ENCODE assay signal across 8 cellular contexts in the genomic region with DNA sequence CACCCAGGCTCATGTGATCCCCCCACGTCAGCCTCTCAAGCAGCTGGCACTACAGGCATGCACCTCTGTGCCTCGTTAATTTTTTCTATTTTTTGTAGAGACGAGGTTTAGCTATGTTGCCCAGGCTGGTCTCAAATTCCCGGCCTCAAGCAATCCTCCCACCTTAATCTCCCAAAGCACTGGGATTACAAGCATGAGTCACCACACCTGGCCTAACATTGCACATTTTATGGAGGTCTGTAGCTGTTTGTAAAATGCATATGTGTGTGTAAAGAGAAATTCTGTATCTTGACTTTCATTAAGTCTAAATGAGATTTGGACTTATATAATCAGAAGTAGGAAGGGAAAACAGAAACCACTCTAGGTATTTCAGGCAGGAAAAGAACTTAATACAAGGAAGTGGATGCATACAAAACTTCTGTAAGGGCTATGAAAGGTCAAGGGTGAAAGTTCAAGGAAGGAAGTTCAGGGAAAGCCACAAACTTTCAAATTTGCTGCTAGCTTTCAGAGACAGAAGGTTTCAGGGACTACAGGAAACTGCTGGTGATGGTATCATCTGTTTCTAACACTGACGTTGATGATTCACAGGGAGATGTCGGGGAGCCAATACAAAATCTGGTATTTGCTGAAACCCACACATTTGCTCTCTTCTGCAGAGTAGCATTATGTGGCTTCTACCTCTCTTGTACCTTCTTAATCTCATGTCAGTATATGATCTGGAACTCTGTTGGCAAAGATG.
DNase-seq lines count a peak whose midpoint lies in the region; ATAC-seq and TF ChIP-seq lines count a peak whose summit lies in the region.

No MANE protein-coding gene starts in this region.

- H3K27ac ChIP-seq in RWPE2 (ENCODE audit: poor library complexity, severe bottlenecking) = peak overlapping the region; percentile 77

- peaks cover 19% of the 10 kb centered on the region for H3K4me1 Mint-ChIP-seq in chondrocyte (ENCODE audit: low read depth)

- H3K27me3 ChIP-seq in RWPE2 (ENCODE audit: insufficient read depth, poor library complexity, severe bottlenecking) = no peaks in the 10 kb centered on the region

- H3K27me3 Mint-ChIP-seq in chondrocyte (ENCODE audit: low read depth) = no peaks in the 10 kb centered on the region

- H3K36me3 Mint-ChIP-seq in chondrocyte (ENCODE audit: low read depth) = peaks cover 2% of the 10 kb centered on the region

- peak; percentile 45 for DNase-seq in stimulated activated CD4-positive, alpha-beta T cell treated with anti-CD3 and anti-CD28 coated beads, Interleukin-4, amount 100 ng/mL, for 24 hours
- no peak for DNase-seq in stimulated activated CD4-positive, alpha-beta T cell treated with anti-CD3 and anti-CD28 coated beads, Interleukin-12 subunit alpha, Interleukin-12 subunit beta, amount 100 ng/mL, for 4 hours
- no peak for DNase-seq in RWPE2 (ENCODE audit: low spot score)
- DNase-seq in fibroblast of pulmonary artery (ENCODE audit: low read depth) = peak; percentile 33
- no peak for DNase-seq in G401 (ENCODE audit: low spot score)
- no peak for DNase-seq in chondrocyte (ENCODE audit: low spot score)
- DNase-seq in kidney tubule cell (ENCODE audit: low spot score) = no peak

- TF ChIP-seq CTCF in RWPE2 (IDR thresholded peaks at IDR 0.05; ENCODE audit: poor library complexity, severe bottlenecking) = no peak
- no peak for TF ChIP-seq CTCF in fibroblast of pulmonary artery (IDR thresholded peaks at IDR 0.05; ENCODE audit: low read length, missing control alignments)
- no peak for TF ChIP-seq CTCF in chondrocyte (IDR thresholded peaks at IDR 0.05)

- no peaks in the 10 kb centered on the region for H3K9me3 Mint-ChIP-seq in chondrocyte (ENCODE audit: low read depth)

- no peak overlapping the region for H3K4me3 Mint-ChIP-seq in chondrocyte (ENCODE audit: unreplicated experiment)

- H3K9me3 ChIP-seq in RWPE2 (ENCODE audit: severe bottlenecking) = no peaks in the 10 kb centered on the region

- H3K4me3 ChIP-seq in RWPE2 (ENCODE audit: severe bottlenecking) = no peak overlapping the region
- H3K4me3 ChIP-seq in fibroblast of pulmonary artery (replicated peaks; ENCODE audit: low read depth, low read length) = no peak overlapping the region

- H3K4me1 ChIP-seq in RWPE2 (ENCODE audit: insufficient read depth, poor library complexity, severe bottlenecking) = peaks cover 16% of the 10 kb centered on the region

- ATAC-seq in HG03025 (IDR thresholded peaks at IDR 0.05; ENCODE audit: low FRiP score, unreplicated experiment) (peak; percentile 82), RWPE2 (ENCODE audit: low read depth) (peak; percentile 80)

- H3K36me3 ChIP-seq in RWPE2 (ENCODE audit: low read depth) = no peaks in the 10 kb centered on the region

- in situ Hi-C loops in G401 (cut with HindIII; ENCODE audit: low sequenced_read_pairs) = no loop called here

- H3K27ac Mint-ChIP-seq in chondrocyte (ENCODE audit: unreplicated experiment) = no peak overlapping the region

Comparison
In these comparisons a context has a peak if more than half of its experiments do, and no peak if none do; other contexts are left out.
1. DNase-seq: peak in stimulated activated CD4-positive, alpha-beta T cell treated with anti-CD3 and anti-CD28 coated beads, Interleukin-4, amount 100 ng/mL, for 24 hours (single experiment) and fibroblast of pulmonary artery (single experiment); none in stimulated activated CD4-positive, alpha-beta T cell treated with anti-CD3 and anti-CD28 coated beads, Interleukin-12 subunit alpha, Interleukin-12 subunit beta, amount 100 ng/mL, for 4 hours (single experiment), RWPE2 (single experiment), G401 (single experiment), chondrocyte (single experiment) and kidney tubule cell (single experiment).